ENCODE assay signal across 9 cellular contexts in genomic region chr1:203216274-203217138, GRCh38. TPM values are rescaled to one million over a fixed set of nuclear protein-coding genes. Genes with fewer than 3 reads are reported as not detected.
DNase-seq lines count a peak whose midpoint lies in the region; ATAC-seq and TF ChIP-seq lines count a peak whose summit lies in the region.
"Had no signal": no experiment of that assay in that cellular context is flagged by ENCODE, and none has a peak within 500 bp of the region (broad histone marks: within the 10 kb centered on the region; RNA-seq: fewer than 3 reads in every experiment).

No MANE protein-coding gene starts in this region.

- H3K9me2 ChIP-seq in Karpas-422 (replicated peaks; ENCODE audit: insufficient read depth, low read length) (no peaks in the 10 kb centered on the region), PC-3 (replicated peaks; ENCODE audit: low read length) (no peaks in the 10 kb centered on the region)

- H2AFZ ChIP-seq in Karpas-422 (ENCODE audit: low read length): no peak overlapping the region
- no peak overlapping the region for H2AFZ ChIP-seq in PC-3 (ENCODE audit: low read length)

- no peaks in the 10 kb centered on the region for H3K36me3 Mint-ChIP-seq in activated T-cell treated with anti-CD3 and anti-CD28 coated beads, Interleukin-2, amount 50 U/mL, for 4 hours (ENCODE audit: insufficient read depth)
- H3K36me3 Mint-ChIP-seq in nephron progenitor cell (ENCODE audit: low read depth): no peaks in the 10 kb centered on the region

- H3K27ac Mint-ChIP-seq in nephron progenitor cell: no peak overlapping the region
- H3K27ac Mint-ChIP-seq: T-helper 1 cell treated with Interleukin-12 subunit alpha and Interleukin-12 subunit beta and Interleukin-4 antibody, amounts not matched to agents 30 μg/mL and 1 μg/mL, for 36 hours had no signal

- H3K9me3 ChIP-seq in Karpas-422 (ENCODE audit: low read length) (no peaks in the 10 kb centered on the region), PC-3 (ENCODE audit: low read length) (no peaks in the 10 kb centered on the region), testis (no peaks in the 10 kb centered on the region)

- intact Hi-C loops in PC-3 (cut with micrococcal nuclease): loop anchor here (1.0 kb wide), 2 partner anchors 98 to 177 kb away; no protein-coding TSS in a partner anchor
- intact Hi-C loops in testis (cut with DNase I; ENCODE audit: low total_unique reads): loop anchor here (5.0 kb wide), 1 partner anchor 99 kb away; no protein-coding TSS in a partner anchor

- no peaks in the 10 kb centered on the region for H3K79me2 ChIP-seq in Karpas-422 (ENCODE audit: low read length)
- no peaks in the 10 kb centered on the region for H3K79me2 ChIP-seq in PC-3 (ENCODE audit: low read length)

- no peaks in the 10 kb centered on the region for H3K4me1 Mint-ChIP-seq in activated T-cell treated with anti-CD3 and anti-CD28 coated beads, Interleukin-2, amount 50 U/mL, for 4 hours (ENCODE audit: low read depth)
- peaks cover 17% of the 10 kb centered on the region for H3K4me1 Mint-ChIP-seq in nephron progenitor cell

- no peak overlapping the region for H3K4me3 ChIP-seq in Karpas-422 (ENCODE audit: low read length)
- H3K4me3 ChIP-seq in PC-3 (ENCODE audit: low read length): no peak overlapping the region
- no peak overlapping the region for H3K4me3 ChIP-seq in testis

- H3K27ac ChIP-seq in Karpas-422 (ENCODE audit: low read length) (no peak overlapping the region), PC-3 (ENCODE audit: low read length) (no peak overlapping the region), testis (no peak overlapping the region)

- POLR2A ChIA-PET in PC-3 (lab: Charles Lee; ENCODE audit: unreplicated experiment): no interaction called here

- BruUV-seq in PC-3 (replicated peaks; lab: Mats Ljungman, UMichigan): no TSS peak

- no peaks in the 10 kb centered on the region for H3K36me3 ChIP-seq in Karpas-422 (ENCODE audit: insufficient read depth, low read length)
- H3K36me3 ChIP-seq in PC-3 (ENCODE audit: low read depth, low read length): no peaks in the 10 kb centered on the region
- no peaks in the 10 kb centered on the region for H3K36me3 ChIP-seq in testis (ENCODE audit: low read depth, missing control alignments)

- H3K9ac ChIP-seq in Karpas-422 (ENCODE audit: low read length) (0 out of 2 replicates have a peak overlapping the region, but pooled peaks have one; percentile 7), PC-3 (ENCODE audit: low read length) (no peak overlapping the region)

- H3K4me1 ChIP-seq in Karpas-422 (ENCODE audit: low read length): peaks cover 23% of the 10 kb centered on the region
- H3K4me1 ChIP-seq in PC-3 (ENCODE audit: insufficient read depth, low read length): no peaks in the 10 kb centered on the region
- no peaks in the 10 kb centered on the region for H3K4me1 ChIP-seq in testis

- H3K27me3 ChIP-seq in Karpas-422 (ENCODE audit: low read length) (no peaks in the 10 kb centered on the region), PC-3 (ENCODE audit: low read length) (peaks cover 42% of the 10 kb centered on the region), testis (no peaks in the 10 kb centered on the region)

- WGBS in testis, 2 donors: 28 to 39% methylated on average over 9 to 19 of the region's 19 CpGs

- peak; percentile 85 for ATAC-seq in PC-3
- ATAC-seq in activated T-cell treated with anti-CD3 and anti-CD28 coated beads, Interleukin-2, amount 50 U/mL, for 4 hours: peak; percentile 72 to 73
- no peak for ATAC-seq in HG03045 (IDR thresholded peaks at IDR 0.05; ENCODE audit: unreplicated experiment)

- TF ChIP-seq CTCF in PC-3 (conservative IDR thresholded peaks at IDR 0.05; ENCODE audit: low read depth, low read length) (peak; percentile 90), nephron progenitor cell (IDR thresholded peaks at IDR 0.05) (peak; percentile 75), testis (IDR thresholded peaks at IDR 0.05) (peak; percentile 69 to 81 (median 71))

- TF ChIP-seq POLR2A in testis (IDR thresholded peaks at IDR 0.05): no peak

- H3F3A ChIP-seq in PC-3 (ENCODE audit: low read length, unreplicated experiment): no peaks in the 10 kb centered on the region

- no peaks in the 10 kb centered on the region for H3K9me3 Mint-ChIP-seq in activated T-cell treated with anti-CD3 and anti-CD28 coated beads, Interleukin-2, amount 50 U/mL, for 4 hours
- H3K9me3 Mint-ChIP-seq in nephron progenitor cell: no peaks in the 10 kb centered on the region
- H3K9me3 Mint-ChIP-seq: T-helper 1 cell treated with Interleukin-12 subunit alpha and Interleukin-12 subunit beta and Interleukin-4 antibody, amounts not matched to agents 30 μg/mL and 1 μg/mL, for 36 hours had no signal

- DNase-seq in D341Med (ENCODE audit: low spot score) (peak; percentile 84), Karpas-422 (peak; percentile 95), PC-3 (peak; percentile 88), fibroblast of peridontal ligament (ENCODE audit: extremely low read depth) (peak; percentile 84), nephron progenitor cell (peak; percentile 73), testis (peak; percentile 78)
- DNase-seq in activated T-cell treated with anti-CD3 and anti-CD28 coated beads, Interleukin-2, amount 50 U/mL, for 4 hours: peak; percentile 41

- CTCF ChIA-PET in PC-3 (lab: Charles Lee): interaction anchor here (0.7 to 1.6 kb wide), 7 partner anchors 51 to 177 kb away, joined by 3 to 36 read pairs (median 5); no protein-coding TSS in a partner anchor

- no peaks in the 10 kb centered on the region; the same call in 1 of the 2 replicates for H4K20me1 ChIP-seq in Karpas-422 (ENCODE audit: insufficient read depth, low read depth, low read length)
- no peaks in the 10 kb centered on the region for H4K20me1 ChIP-seq in PC-3 (ENCODE audit: low read length)

- no peak overlapping the region for H3K4me2 ChIP-seq in Karpas-422 (ENCODE audit: low read depth, low read length, poor library complexity, severe bottlenecking)
- H3K4me2 ChIP-seq in PC-3 (ENCODE audit: low read length): no peak overlapping the region

- H3K27me3 Mint-ChIP-seq in activated T-cell treated with anti-CD3 and anti-CD28 coated beads, Interleukin-2, amount 50 U/mL, for 4 hours (ENCODE audit: low read depth): peaks cover 13% of the 10 kb centered on the region
- peaks cover 40% of the 10 kb centered on the region for H3K27me3 Mint-ChIP-seq in nephron progenitor cell (ENCODE audit: low read depth, poor library complexity)

- no peak overlapping the region for H3K4me3 Mint-ChIP-seq in activated T-cell treated with anti-CD3 and anti-CD28 coated beads, Interleukin-2, amount 50 U/mL, for 4 hours
- H3K4me3 Mint-ChIP-seq in nephron progenitor cell: no peak overlapping the region
- H3K4me3 Mint-ChIP-seq: T-helper 1 cell treated with Interleukin-12 subunit alpha and Interleukin-12 subunit beta and Interleukin-4 antibody, amounts not matched to agents 30 μg/mL and 1 μg/mL, for 36 hours had no signal

RNA-seq across cellular contexts. Expression of gene CHIT1, which starts 13.0 kb away (rescaled TPM):
- total RNA-seq in Karpas-422 (2014; rRNA removed; shearing (Covaris generic); ENCODE audit: low replicate concordance): 0.89 and 15.2 TPM in 2 replicates
- total RNA-seq in PC-3 (2014; rRNA removed) (0.06 TPM in 1 of 2 replicates, not detected in the other), testis (under 1 TPM; 0.08 to 0.62 TPM)
- under 1 TPM in 2 of 3 donors, not detected in 1; 0.05 to 0.23 TPM for total RNA-seq in activated T-cell treated with anti-CD3 and anti-CD28 coated beads, Interleukin-2, amount 50 U/mL, for 4 hours
- 9.9 TPM for polyA plus RNA-seq in testis (ENCODE audit: insufficient read depth, low read depth, low replicate concordance)

RNA-seq across cellular contexts. Expression of gene CHI3L1, which starts 30.0 kb away (rescaled TPM):
- 5.4 and 10.1 TPM in 2 replicates for total RNA-seq in Karpas-422 (2014; rRNA removed; shearing (Covaris generic); ENCODE audit: low replicate concordance)
- total RNA-seq in PC-3 (2014; rRNA removed): not detected in 2 replicates
- total RNA-seq in activated T-cell treated with anti-CD3 and anti-CD28 coated beads, Interleukin-2, amount 50 U/mL, for 4 hours: not detected
- total RNA-seq in testis: 1 to 10 TPM; 2.0 to 6.6 TPM
- 35.5 TPM for polyA plus RNA-seq in testis (ENCODE audit: insufficient read depth, low read depth, low replicate concordance)

RNA-seq across cellular contexts. Expression of gene MYBPH, which starts 40.9 kb away (rescaled TPM):
- 52.4 and 62.2 TPM in 2 replicates for total RNA-seq in Karpas-422 (2014; rRNA removed; shearing (Covaris generic); ENCODE audit: low replicate concordance)
- not detected in 2 replicates for total RNA-seq in PC-3 (2014; rRNA removed)
- total RNA-seq in activated T-cell treated with anti-CD3 and anti-CD28 coated beads, Interleukin-2, amount 50 U/mL, for 4 hours: not detected
- total RNA-seq in testis: under 1 TPM; 0.16 to 0.25 TPM
- 2.9 TPM for polyA plus RNA-seq in testis (ENCODE audit: insufficient read depth, low read depth, low replicate concordance)

Comparison
In these comparisons a context has a peak if more than half of its experiments do, and no peak if none do; other contexts are left out.
1. DNase-seq: peak in every context shown above with its lines; median percentile 95 in Karpas-422; 88 in PC-3; 84 in D341Med; 84 in fibroblast of peridontal ligament; 78 in testis; 73 in nephron progenitor cell; 41 in activated T-cell treated with anti-CD3 and anti-CD28 coated beads, Interleukin-2, amount 50 U/mL, for 4 hours.
2. RNA of gene MYBPH, which starts 40.9 kb away (total RNA-seq): 52.4 to 62.2 TPM in Karpas-422; 0.16 to 0.25 TPM in testis, not detected in PC-3 and not detected in activated T-cell treated with anti-CD3 and anti-CD28 coated beads, Interleukin-2, amount 50 U/mL, for 4 hours; every median in the first group is over 10 times any median in the second.
3. Peak in every context shown above with its lines, with median percentiles within 50 percentile points of each other: CTCF ChIP-seq.